Comparison of ENCODE assay signal across 13 cellular contexts in genomic region chr2:64649013-64649484, GRCh38. TPM values are rescaled to one million over a fixed set of nuclear protein-coding genes. Genes with fewer than 3 reads are reported as not detected.
DNase-seq lines count a peak whose midpoint lies in the region; ATAC-seq and TF ChIP-seq lines count a peak whose summit lies in the region.
"Had no signal": no experiment of that assay in that cellular context is flagged by ENCODE, and none has a peak within 500 bp of the region (broad histone marks: within the 10 kb centered on the region; RNA-seq: fewer than 3 reads in every experiment).

No MANE protein-coding gene starts in this region.

- H3K4me1 Mint-ChIP-seq in naive B cell: peaks cover 45 to 85% (median 63%) of the 10 kb centered on the region in 3 donors

- WGBS in body of pancreas, 2 donors: 17 to 32% methylated on average over 6 of the region's 6 CpGs

- no peaks in the 10 kb centered on the region for H3K9me3 Mint-ChIP-seq in naive B cell
- H3K9me3 Mint-ChIP-seq: stimulated activated naive CD8-positive, alpha-beta T cell treated with anti-CD3 and anti-CD28 coated beads, Interleukin-15, Interleukin-2, amounts not matched to agents 100 ng/mL and 50 ng/mL, for 24 hours had no signal

- H3K36me3 ChIP-seq in HUES48 (ENCODE audit: control insufficient read depth, insufficient read depth, low read length) (no peaks in the 10 kb centered on the region), body of pancreas (replicated peaks in 1 of 2; ENCODE audit: insufficient read depth in 1 of 2, low read depth in 2 of 2) (no peaks in the 10 kb centered on the region)
- H3K36me3 ChIP-seq: BLaER1 had no signal

- intact Hi-C loops in body of pancreas (cut with DNase I): loop anchor here (10.0 kb wide), 1 partner anchor 216 kb away; no protein-coding TSS in a partner anchor

- peak overlapping the region in 3 of 6 donors; percentile 51 to 81 (median 79) for H3K27ac Mint-ChIP-seq in naive B cell

- H3K4me1 ChIP-seq in HUES48 (ENCODE audit: control insufficient read depth, insufficient read depth, low read length) (peaks cover 41% of the 10 kb centered on the region), body of pancreas (peaks cover 74% of the 10 kb centered on the region)

- peak overlapping the region in 5 of 8 donors; percentile 4 to 46 (median 16) for H3K4me3 Mint-ChIP-seq in naive B cell

- H3K9ac ChIP-seq in HUES48 (ENCODE audit: low read depth, low read length): no peak overlapping the region
- H3K9ac ChIP-seq: BLaER1 had no signal

- H3K9me3 ChIP-seq in HUES48 (ENCODE audit: control insufficient read depth, insufficient read depth, low read length): no peaks in the 10 kb centered on the region
- H3K9me3 ChIP-seq in body of pancreas: no peaks in the 10 kb centered on the region
- H3K9me3 ChIP-seq: BLaER1 had no signal

- ATAC-seq in body of pancreas (no peak), naive B cell (ENCODE audit: low read depth in 2 of 2) (no peak)

- no peaks in the 10 kb centered on the region for H3K36me3 Mint-ChIP-seq in naive B cell

- H3K4me3 ChIP-seq in HUES48 (ENCODE audit: low read depth, low read length): no peak overlapping the region
- H3K4me3 ChIP-seq in body of pancreas: no peak overlapping the region
- H3K4me3 ChIP-seq: BLaER1, coronary artery had no signal

- H3K27ac ChIP-seq in 22Rv1: peak overlapping the region; percentile 96
- H3K27ac ChIP-seq in HUES48 (ENCODE audit: low read depth, low read length): peak overlapping the region; percentile 26
- peak overlapping the region; percentile 41 to 80 (median 68) for H3K27ac ChIP-seq in body of pancreas
- no peak overlapping the region for H3K27ac ChIP-seq in substantia nigra (ENCODE audit: low read depth, low read length, poor library complexity, severe bottlenecking)
- H3K27ac ChIP-seq: BLaER1 had no signal

- no peaks in the 10 kb centered on the region for H3K27me3 Mint-ChIP-seq in naive B cell
- H3K27me3 Mint-ChIP-seq: stimulated activated naive CD8-positive, alpha-beta T cell treated with anti-CD3 and anti-CD28 coated beads, Interleukin-15, Interleukin-2, amounts not matched to agents 100 ng/mL and 50 ng/mL, for 24 hours had no signal

- TF ChIP-seq CTCF in 22Rv1 (IDR thresholded peaks at IDR 0.05): no peak
- TF ChIP-seq CTCF in body of pancreas (IDR thresholded peaks at IDR 0.05): no peak

- TF ChIP-seq POLR2A in body of pancreas (IDR thresholded peaks at IDR 0.05): no peak

- peak in 3 of 4 donors; percentile 29 to 50 (median 32) for DNase-seq in body of pancreas
- no peak for DNase-seq in naive B cell
- no peak for DNase-seq in amniotic stem cell (lab: John Stamatoyannopoulos, UW)
- DNase-seq in AG20443 (ENCODE audit: low spot score): no peak
- DNase-seq in activated naive CD4-positive, alpha-beta T cell (lab: John Stamatoyannopoulos, UW): no peak
- no peak for DNase-seq in substantia nigra (lab: John Stamatoyannopoulos, UW)
- DNase-seq: NCI-H1694, SHP77 had no signal

- H3K27me3 ChIP-seq in HUES48 (ENCODE audit: control insufficient read depth, insufficient read depth, low read length) (peaks cover 20% of the 10 kb centered on the region), body of pancreas (no peaks in the 10 kb centered on the region)
- H3K27me3 ChIP-seq: BLaER1 had no signal

RNA-seq across cellular contexts. Expression of gene SERTAD2, which starts 4.7 kb away (rescaled TPM):
- total RNA-seq in body of pancreas: 1 to 10 TPM; 3.3 to 6.7 TPM
- 10 to 100 TPM in 5 of 6 donors, 1 to 10 TPM in 1; 7.9 to 21.8 (median 13.2) TPM for polyA plus RNA-seq in naive B cell (ENCODE audit: low read depth in 6 of 6)

Comparison
In these comparisons a context has a peak if more than half of its experiments do, and no peak if none do; other contexts are left out.
1. DNase-seq: peak in body of pancreas (3 of 4); none in naive B cell (single experiment), amniotic stem cell (single experiment), AG20443 (single experiment), activated naive CD4-positive, alpha-beta T cell (0 of 4) and substantia nigra (0 of 49).